Comparison of ENCODE assay signal across 28 cellular contexts in genomic region chr2:171237754-171238505, GRCh38.
DNase-seq lines count a peak whose midpoint lies in the region; ATAC-seq, FAIRE-seq and TF ChIP-seq lines count a peak whose summit lies in the region.
"Had no signal": no experiment of that assay in that cellular context is flagged by ENCODE, and none has a peak within 500 bp of the region (broad histone marks: within the 10 kb centered on the region; RNA-seq: fewer than 3 reads in every experiment).

No MANE protein-coding gene starts in this region.

- no peak for TF ChIP-seq EP300 in H1 (IDR thresholded peaks at IDR 0.05; ENCODE audit: borderline replicate concordance in 1 of 2, low read depth in 2 of 2, low read length in 2 of 2)

- H3K27ac ChIP-seq in H1 (ENCODE audit: low read depth, low read length) = no peak overlapping the region
- H3K27ac ChIP-seq in kidney (ENCODE audit: low read depth in 2 of 2, low read length in 2 of 2) = no peak overlapping the region
- H3K27ac ChIP-seq: gastrocnemius medialis, tibial artery had no signal

- no peak for TF ChIP-seq POLR2A in GM12891 (IDR thresholded peaks at IDR 0.05; ENCODE audit: low read depth, low read length)
- no peak for TF ChIP-seq POLR2A in H1 (IDR thresholded peaks at IDR 0.05; ENCODE audit: control extremely low read depth in 1 of 2, low read depth in 2 of 2, low read length in 2 of 2)

- H2BK5ac ChIP-seq in H1 (ENCODE audit: low read depth, low read length) = no peak overlapping the region

- H4K8ac ChIP-seq in H1 (ENCODE audit: extremely low read depth, insufficient read depth, low read length) = no peak overlapping the region; the same call in 1 of the 2 replicates

- POLR2A ChIA-PET in H1 (lab: Charles Lee; ENCODE audit: partially characterized antibody) = no interaction called here

- no peak overlapping the region for H2BK15ac ChIP-seq in H1 (ENCODE audit: low read length)

- H3K27me3 ChIP-seq in Loucy (ENCODE audit: insufficient read depth, low read length, poor library complexity, severe bottlenecking) = no peaks in the 10 kb centered on the region
- no peaks in the 10 kb centered on the region for H3K27me3 ChIP-seq in H1 (replicated peaks in 1 of 4; ENCODE audit: control insufficient read depth in 3 of 4, extremely low read depth in 1 of 4, insufficient read depth in 3 of 4, low read length in 3 of 4)
- H3K27me3 ChIP-seq: BE2C, gastrocnemius medialis, tibial artery had no signal

- no peak overlapping the region for H3K14ac ChIP-seq in H1 (ENCODE audit: insufficient read length)

- H2AFZ ChIP-seq in Loucy (ENCODE audit: low read length) = peak overlapping the region; percentile 90
- H2AFZ ChIP-seq in H1 (ENCODE audit: low read length) = no peak overlapping the region

- DNase-seq in GM12891 (ENCODE audit: insufficient read length, low spot score) (no peak), SIG-M5 treated with dmso at 0.1 percent for 504 hours (lab: John Stamatoyannopoulos, UW; ENCODE audit: unreplicated experiment) (peak; percentile 93), H1 (ENCODE audit: low read depth in 1 of 2, low spot score in 2 of 2) (no peak), NCI-H748 (lab: John Stamatoyannopoulos, UW; ENCODE audit: unreplicated experiment) (no peak), kidney (no peak)
- DNase-seq: ACHN; activated CD4-positive, alpha-beta memory T cell treated with anti-CD3 and anti-CD28 coated beads, Interleukin-2, amount 10 ng/mL, durations not matched to agents 7 days and 5 days; aorta; BE2C; DMS 273 treated with DMSO at 0.1 percent for 48 hours; EL; gastrocnemius medialis; KG1; left cardiac atrium; mucosa of descending colon; natural killer cell; NCI-H2107; NCI-H345; NCI-H69; RPMI8226; stimulated activated CD4-positive, alpha-beta T cell treated with anti-CD3 and anti-CD28 coated beads, Interleukin-4, amount 100 ng/mL, for 4 hours; T-cell; tibial artery had no signal

- no peaks in the 10 kb centered on the region for H3K79me2 ChIP-seq in Loucy (ENCODE audit: insufficient read depth, low read length)
- no peaks in the 10 kb centered on the region for H3K79me2 ChIP-seq in H1 (ENCODE audit: control insufficient read depth in 1 of 2, insufficient read depth in 2 of 2, low read length in 2 of 2)

- no peak overlapping the region for H3K4me3 ChIP-seq in Loucy (ENCODE audit: low read length, poor library complexity, severe bottlenecking)
- H3K4me3 ChIP-seq in H1 (ENCODE audit: extremely low read depth in 1 of 4, insufficient read depth in 2 of 4, low read depth in 3 of 4, low read length in 4 of 4) = no peak overlapping the region
- no peak overlapping the region for H3K4me3 ChIP-seq in kidney (ENCODE audit: low read length in 2 of 2)
- H3K4me3 ChIP-seq: gastrocnemius medialis, lung, mucosa of descending colon, tibial artery had no signal

- no peak overlapping the region for H2BK20ac ChIP-seq in H1 (ENCODE audit: low read length)

- 0 out of 2 replicates have a peak overlapping the region, but pooled peaks have one; percentile 22 for H2BK12ac ChIP-seq in H1 (ENCODE audit: low read depth, low read length)

- H3K79me1 ChIP-seq in H1 (ENCODE audit: low read depth, low read length) = no peaks in the 10 kb centered on the region

- H4K5ac ChIP-seq in H1 (ENCODE audit: insufficient read length, low read depth, low read length) = no peak overlapping the region

- H3K4me2 ChIP-seq in Loucy (ENCODE audit: low read depth, low read length, poor library complexity, severe bottlenecking) = peak overlapping the region; percentile 19
- H3K4me2 ChIP-seq in H1 (ENCODE audit: insufficient read depth in 1 of 2, low read depth in 2 of 2, low read length in 2 of 2) = no peak overlapping the region

- peak overlapping the region; percentile 34 for H4K91ac ChIP-seq in H1 (replicated peaks; ENCODE audit: insufficient read length, low read length)

- 91% methylated on average over 5 of the region's 5 CpGs; no CpG with 5 or more reads in 1 of the 2 experiments for WGBS in H1 (ENCODE audit: extremely low coverage in 1 of 2, insufficient coverage in 1 of 2, insufficient read length in 1 of 2, insufficient replicate concordance in 2 of 2, low coverage in 1 of 2, low lambda C conversion rate in 2 of 2, missing lambda C conversion rate in 1 of 2), 2 experiments

- H3K56ac ChIP-seq in H1 (replicated peaks; ENCODE audit: insufficient read length, low read depth, low read length) = no peak overlapping the region

- H3K36me3 ChIP-seq in Loucy (ENCODE audit: insufficient read depth, low read length) (no peaks in the 10 kb centered on the region), H1 (ENCODE audit: control insufficient read depth in 2 of 4, insufficient read depth in 4 of 4, low read length in 3 of 4) (no peaks in the 10 kb centered on the region), kidney (ENCODE audit: control insufficient read depth in 1 of 2, insufficient read depth in 2 of 2, low read length in 2 of 2) (no peaks in the 10 kb centered on the region)
- H3K36me3 ChIP-seq: BE2C, gastrocnemius medialis, tibial artery had no signal

- H3K18ac ChIP-seq in H1 (ENCODE audit: extremely low read depth, low read length) = no peak overlapping the region

- H2BK120ac ChIP-seq in H1 (replicated peaks; ENCODE audit: low read depth, low read length) = no peak overlapping the region

- intact Hi-C loops in kidney (cut with DNase I) = no loop called here

- no peaks in the 10 kb centered on the region for H3K9me2 ChIP-seq in Loucy (replicated peaks; ENCODE audit: low read depth, low read length)

- no peaks in the 10 kb centered on the region for H3K23me2 ChIP-seq in H1 (ENCODE audit: low read depth, low read length)

- no peaks in the 10 kb centered on the region for H3F3A ChIP-seq in Loucy (ENCODE audit: low read depth)

- no peak overlapping the region for H3K9ac ChIP-seq in Loucy (ENCODE audit: low read depth, low read length, poor library complexity, severe bottlenecking)
- H3K9ac ChIP-seq in H1 (replicated peaks in 1 of 4; ENCODE audit: extremely low read depth in 1 of 4, low read depth in 3 of 4, low read length in 3 of 4) = no peak overlapping the region
- no peak overlapping the region for H3K9ac ChIP-seq in kidney (ENCODE audit: low read length in 2 of 2)

- H3K9me3 ChIP-seq in Loucy (ENCODE audit: insufficient read depth, low read depth, low read length) = no peaks in the 10 kb centered on the region
- no peaks in the 10 kb centered on the region for H3K9me3 ChIP-seq in H1 (ENCODE audit: insufficient read depth in 2 of 2, low read depth in 1 of 2, low read length in 1 of 2)
- H3K9me3 ChIP-seq in kidney (ENCODE audit: control insufficient read depth in 1 of 2, low read length in 2 of 2) = no peaks in the 10 kb centered on the region
- H3K9me3 ChIP-seq: BE2C, gastrocnemius medialis, mucosa of descending colon, tibial artery had no signal

- no peak for TF ChIP-seq RAD21 in H1 (IDR thresholded peaks at IDR 0.05 in 1 of 2, conservative IDR thresholded peaks at IDR 0.05 in 1 of 2; ENCODE audit: low read depth in 2 of 2, low read length in 2 of 2)

- peak overlapping the region; percentile 29 for H3K4ac ChIP-seq in H1 (replicated peaks; ENCODE audit: insufficient read length, low read depth, low read length)

- CTCF ChIA-PET in H1 (lab: Charles Lee; ENCODE audit: partially characterized antibody) = interaction anchor here (0.6 kb wide), 1 partner anchor 16 kb away, joined by 3 read pairs; no protein-coding TSS in a partner anchor

- FAIRE-seq in GM12891 (lab: Jason Lieb, UNC) (peak; percentile 20), H1 (lab: Jason Lieb, UNC) (no peak), kidney (lab: Jason Lieb, UNC) (no peak)
- FAIRE-seq: TTC549 had no signal

- H4K20me1 ChIP-seq in Loucy (ENCODE audit: insufficient read depth, low read length, poor library complexity, severe bottlenecking) = no peaks in the 10 kb centered on the region
- no peaks in the 10 kb centered on the region for H4K20me1 ChIP-seq in H1 (replicated peaks in 1 of 2; ENCODE audit: control insufficient read depth in 1 of 2, insufficient read depth in 2 of 2, low read length in 2 of 2)

- TF ChIP-seq CTCF in Loucy (conservative IDR thresholded peaks at IDR 0.05; ENCODE audit: low read length) (no peak), H1 (IDR thresholded peaks at IDR 0.05; ENCODE audit: control extremely low read depth in 1 of 3, insufficient read depth in 1 of 3, low read depth in 1 of 3, low read length in 3 of 3) (no peak), kidney (IDR thresholded peaks at IDR 0.05; ENCODE audit: borderline replicate concordance, extremely low read depth, insufficient read depth) (no peak)

- H3K4me1 ChIP-seq in Loucy (ENCODE audit: insufficient read depth, low read length, poor library complexity, severe bottlenecking) = peaks cover 15% of the 10 kb centered on the region
- H3K4me1 ChIP-seq in H1 (replicated peaks in 1 of 4; ENCODE audit: control insufficient read depth in 3 of 4, insufficient read depth in 4 of 4, low read length in 3 of 4) = no peaks in the 10 kb centered on the region
- H3K4me1 ChIP-seq in kidney (ENCODE audit: control insufficient read depth in 1 of 2, insufficient read depth in 1 of 2, low read depth in 1 of 2, low read length in 2 of 2) = no peaks in the 10 kb centered on the region
- H3K4me1 ChIP-seq: BE2C, gastrocnemius medialis, tibial artery had no signal

- ATAC-seq in HG03457 (IDR thresholded peaks at IDR 0.05; ENCODE audit: unreplicated experiment) = no peak
- ATAC-seq: activated naive CD4-positive, alpha-beta T cell treated with anti-CD3 and anti-CD28 coated beads, Interleukin-2, amount 50 U/mL, for 72 hours; gastrocnemius medialis; left cardiac atrium; mucosa of descending colon; natural killer cell; T-cell had no signal

- H2AK5ac ChIP-seq in H1 (ENCODE audit: low read depth, low read length) = 0 out of 2 replicates have a peak overlapping the region, but pooled peaks have one; percentile 9

- no peak overlapping the region for H3K23ac ChIP-seq in H1 (ENCODE audit: insufficient read length)

TF ChIP-seq in GM12891, 5 proteins besides CTCF, POLR2A, EP300 and RAD21:
- TF ChIP-seq TAF1 (IDR thresholded peaks at IDR 0.05; ENCODE audit: low read depth, low read length) = no peak
- no peak for TF ChIP-seq SPI1 (IDR thresholded peaks at IDR 0.05; ENCODE audit: low read depth, low read length)
- TF ChIP-seq POLR2AphosphoS5 (IDR thresholded peaks at IDR 0.05; ENCODE audit: low read depth, low read length) = no peak
- no peak for TF ChIP-seq PAX5 (IDR thresholded peaks at IDR 0.05; ENCODE audit: insufficient read depth, low read length, severe bottlenecking)
- TF ChIP-seq POU2F2 (IDR thresholded peaks at IDR 0.05; ENCODE audit: low read depth, low read length) = no peak

TF ChIP-seq in H1, 55 proteins besides CTCF, POLR2A, EP300 and RAD21 (continues in another document):
- TF ChIP-seq HDAC6 (IDR thresholded peaks at IDR 0.05; ENCODE audit: low read depth, low read length) = no peak
- TF ChIP-seq ATF3 (IDR thresholded peaks at IDR 0.05; ENCODE audit: insufficient read depth, low read depth, low read length) = no peak
- no peak for TF ChIP-seq SIRT6 (IDR thresholded peaks at IDR 0.05; ENCODE audit: low read length)
- TF ChIP-seq RNF2 (IDR thresholded peaks at IDR 0.05; ENCODE audit: borderline replicate concordance, low read depth, low read length, missing control alignments, poor library complexity, severe bottlenecking) = no peak
- no peak for TF ChIP-seq TAF1 (IDR thresholded peaks at IDR 0.05; ENCODE audit: low read depth, low read length)
